27 cellular contexts compared by ENCODE assay signal in the genomic region with DNA sequence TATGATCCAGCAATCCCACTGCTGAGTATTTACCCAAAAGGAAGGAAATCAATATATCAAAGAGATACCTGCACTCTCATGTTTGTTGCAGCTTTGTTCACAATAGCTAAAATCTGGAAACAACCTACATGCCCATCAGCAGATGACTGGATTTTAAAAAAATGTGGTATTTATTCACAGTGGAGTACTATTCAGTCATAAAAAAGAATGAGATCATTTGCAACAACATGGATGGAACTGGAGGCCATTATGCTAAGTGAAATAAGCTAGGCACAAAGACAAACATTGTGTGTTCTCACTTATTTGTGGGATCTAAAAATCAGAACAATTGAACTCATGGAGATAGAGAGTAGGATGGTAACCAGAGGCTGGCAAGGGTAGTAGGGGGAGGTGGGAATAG.
"Had no signal": no experiment of that assay in that cellular context is flagged by ENCODE, and none has a peak within 500 bp of the region (broad histone marks: within the 10 kb centered on the region; RNA-seq: fewer than 3 reads in every experiment).

No MANE protein-coding gene starts in this region.

- H3K9me3 ChIP-seq: left lung, lower lobe of right lung, right atrium auricular region, right lobe of liver, testis, thyroid gland, transverse colon, upper lobe of left lung, vagina had no signal

- H2AFZ ChIP-seq: parathyroid adenoma had no signal

- H3K27me3 ChIP-seq: left lung, right atrium auricular region, right lobe of liver, testis, thyroid gland, transverse colon, upper lobe of left lung, vagina had no signal

- ATAC-seq: left colon; naive thymus-derived CD8-positive, alpha-beta T cell; stimulated activated memory B cell treated with anti-CD40 and anti-IgM and Interleukin-4, amounts not matched to agents 10 μg/mL and 1 μg/mL and 100 μg/mL, for 72 hours; stimulated activated naive CD8-positive, alpha-beta T cell treated with anti-CD3 and anti-CD28 coated beads, Interleukin-15, amount 100 ng/mL, for 72 hours had no signal

- FAIRE-seq: islet of Langerhans, kidney had no signal

- DNase-seq: hippocampal formation; kidney; left colon; left lung; lower lobe of right lung; mammary epithelial cell; mesenchymal stem cell; naive thymus-derived CD8-positive, alpha-beta T cell; occipital lobe; right lobe of liver; stimulated activated CD4-positive, alpha-beta T cell treated with anti-CD3 and anti-CD28 coated beads, Interleukin-1b, Interleukin-23, amount 100 ng/mL, for 48 hours; stimulated activated CD4-positive, alpha-beta T cell treated with anti-CD3 and anti-CD28 coated beads, Interleukin-2, amount 100 ng/mL, for 48 hours; stimulated activated CD4-positive, alpha-beta T cell treated with anti-CD3 and anti-CD28 coated beads, Interleukin-4, amount 100 ng/mL, for 4 hours; stimulated activated CD8-positive, alpha-beta memory T cell treated with anti-CD3 and anti-CD28 coated beads, Interleukin-4, amount 100 ng/mL, for 48 hours; stimulated activated naive CD4-positive, alpha-beta T cell treated with Interleukin-2 at 50 U/mL for 16 hours; stimulated activated naive CD8-positive, alpha-beta T cell treated with anti-CD3 and anti-CD28 coated beads, Interleukin-15, amount 100 ng/mL, for 72 hours; substantia nigra; testis; thyroid gland; transverse colon; upper lobe of left lung had no signal

- H3K4me3 ChIP-seq: left lung, lower lobe of right lung, right atrium auricular region, right lobe of liver, smooth muscle cell, testis, thyroid gland, transverse colon, upper lobe of left lung, vagina had no signal

- H3K4me1 ChIP-seq: testis, thyroid gland, vagina had no signal

- H3K9ac ChIP-seq: parathyroid adenoma had no signal

- H3K27ac ChIP-seq: lower lobe of right lung, parathyroid adenoma, right atrium auricular region, right lobe of liver, testis, thyroid gland, transverse colon, upper lobe of left lung, vagina had no signal

- H3K4me2 ChIP-seq: smooth muscle cell had no signal

- H3K36me3 ChIP-seq: left lung, right atrium auricular region, right lobe of liver, thyroid gland, transverse colon, upper lobe of left lung, vagina had no signal
